10 cellular contexts compared by ENCODE assay signal in the genomic region with DNA sequence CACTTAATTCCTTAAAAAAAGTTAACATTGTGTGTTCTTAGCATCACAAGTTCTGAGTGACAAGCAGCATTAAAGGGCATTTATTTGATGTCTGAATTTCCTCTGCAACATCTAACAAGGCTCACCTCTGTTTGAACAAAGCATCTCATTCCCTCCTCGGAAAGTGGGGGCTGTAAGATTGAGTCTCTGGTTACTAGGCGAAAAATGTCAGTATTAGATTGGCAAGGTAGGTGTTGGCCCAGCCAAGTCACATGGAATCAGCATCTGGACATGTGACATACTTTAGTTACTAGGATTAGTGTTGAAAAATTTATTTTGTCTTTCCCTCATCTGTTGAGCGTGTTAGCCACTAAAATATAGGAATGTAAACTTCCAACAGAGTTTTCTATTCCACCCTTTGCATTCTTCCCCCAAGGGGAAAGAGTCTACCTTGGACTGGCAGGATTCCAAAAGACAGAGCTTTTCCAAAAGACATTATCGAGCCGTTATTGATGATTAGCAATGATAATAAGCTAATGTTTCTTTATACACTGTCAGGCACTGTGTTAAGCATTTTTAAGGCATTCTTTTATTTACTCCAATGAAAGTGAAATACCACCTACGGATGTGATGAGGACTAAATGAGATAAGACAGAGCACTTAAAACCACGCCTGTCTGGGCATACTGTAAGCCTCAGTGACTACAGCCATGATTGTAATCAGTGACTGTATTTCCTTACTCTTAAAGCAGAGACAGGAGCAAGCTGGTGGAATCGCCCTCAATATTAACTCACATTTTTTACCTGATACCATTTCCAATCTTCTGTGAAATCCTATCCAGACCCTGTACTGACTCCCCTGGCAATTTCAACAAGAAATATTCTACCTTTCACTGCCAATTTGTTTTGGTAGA.
A peak's percentile ranks its signal among the peaks of the same experiment; 100 is the strongest.
DNase-seq lines count a peak whose midpoint lies in the region; ATAC-seq and TF ChIP-seq lines count a peak whose summit lies in the region.
"Had no signal": no experiment of that assay in that cellular context is flagged by ENCODE, and none has a peak within 500 bp of the region (broad histone marks: within the 10 kb centered on the region; RNA-seq: fewer than 3 reads in every experiment).

No MANE protein-coding gene starts in this region.

- TF ChIP-seq CTCF in CD14-positive monocyte (IDR thresholded peaks at IDR 0.05) (no peak), lower leg skin (IDR thresholded peaks at IDR 0.05) (no peak), GM10266 (IDR thresholded peaks at IDR 0.05; ENCODE audit: control insufficient read depth, insufficient read depth, low read depth, missing control alignments) (no peak)

- H3K27me3 Mint-ChIP-seq in CD14-positive monocyte (ENCODE audit: low read depth in 3 of 3) (no peaks in the 10 kb centered on the region), immature natural killer cell (ENCODE audit: low read depth in 3 of 3) (no peaks in the 10 kb centered on the region)

- H3K9me3 Mint-ChIP-seq in CD14-positive monocyte (peaks cover 3 to 8% (median 5%) of the 10 kb centered on the region in 7 donors), immature natural killer cell (no peaks in the 10 kb centered on the region)

- peak; percentile 49 for ATAC-seq in GM19468 (IDR thresholded peaks at IDR 0.05; ENCODE audit: extremely low read depth, unreplicated experiment)

- H3K4me3 ChIP-seq in lower leg skin (ENCODE audit: low read depth, poor library complexity, severe bottlenecking) = no peak overlapping the region

- H3K4me3 Mint-ChIP-seq in CD14-positive monocyte = peak overlapping the region; percentile 50 to 77
- H3K4me3 Mint-ChIP-seq in immature natural killer cell = peak overlapping the region; percentile 15 to 67 (median 59)
- H3K4me3 Mint-ChIP-seq: H9 had no signal

- H3K4me1 Mint-ChIP-seq in CD14-positive monocyte = peaks cover 26% of the 10 kb centered on the region
- H3K4me1 Mint-ChIP-seq in immature natural killer cell = peaks cover 6 to 16% of the 10 kb centered on the region in 2 donors

- H3K36me3 Mint-ChIP-seq in CD14-positive monocyte (peaks cover 2 to 3% of the 10 kb centered on the region in 2 donors), immature natural killer cell (no peaks in the 10 kb centered on the region)

- 47 to 59% methylated on average over 8 of the region's 8 CpGs for WGBS in lower leg skin, 2 donors

- peak overlapping the region in 4 of 7 donors; percentile 18 to 50 (median 47) for H3K27ac Mint-ChIP-seq in CD14-positive monocyte
- H3K27ac Mint-ChIP-seq in immature natural killer cell = peak overlapping the region in 5 of 6 donors; percentile 0 to 73 (median 46)
- H3K27ac Mint-ChIP-seq: H9 had no signal

- intact Hi-C loops in CD14-positive monocyte (cut with micrococcal nuclease) = loop anchor here in 1 of 2 donors (10.0 kb wide), 1 partner anchor 214 kb away; no protein-coding TSS in a partner anchor
- intact Hi-C loops in lower leg skin (cut with DNase I; ENCODE audit: low total_unique reads) = no loop called here

- TF ChIP-seq POLR2A in lower leg skin (IDR thresholded peaks at IDR 0.05) = no peak

- no peak for DNase-seq in CD14-positive monocyte (ENCODE audit: low spot score)
- peak; percentile 49 for DNase-seq in OCI-M1 (lab: John Stamatoyannopoulos, UW)
- DNase-seq in immature natural killer cell = no peak
- no peak for DNase-seq in NCI-H446 treated with DMSO at 0.1 percent for 48 hours (lab: John Stamatoyannopoulos, UW)
- DNase-seq in hepatic stellate cell (ENCODE audit: low spot score) = no peak
- DNase-seq in lower leg skin (ENCODE audit: low spot score in 2 of 2) = no peak
- DNase-seq in GM10266 (ENCODE audit: extremely low spot score) = no peak
- DNase-seq: H9, NCI-H1092 treated with DMSO at 0.1 percent for 48 hours had no signal
